In the genomic region with DNA sequence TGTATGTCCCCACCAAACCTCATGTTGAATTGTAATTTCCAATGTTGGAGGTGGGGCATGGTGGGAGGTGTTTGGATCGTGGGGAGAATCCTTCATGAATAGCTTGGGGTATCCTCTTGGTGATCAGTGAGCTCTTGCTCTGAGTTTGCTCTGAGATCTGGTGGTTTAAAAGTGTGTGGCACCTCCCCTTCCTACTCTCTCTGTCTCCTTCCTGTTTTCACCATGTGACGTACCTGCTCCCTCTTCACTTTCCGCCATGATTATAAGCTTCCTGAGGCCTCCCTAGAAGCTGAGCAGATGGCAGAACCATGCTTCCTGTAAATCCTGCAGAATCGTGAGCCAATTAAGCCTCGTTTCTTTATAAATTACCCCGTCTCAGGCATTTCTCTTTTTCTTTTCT, we compare ENCODE assay signal across 19 cellular contexts.
"Had no signal": no experiment of that assay in that cellular context is flagged by ENCODE, and none has a peak within 500 bp of the region (broad histone marks: within the 10 kb centered on the region; RNA-seq: fewer than 3 reads in every experiment).

No MANE protein-coding gene starts in this region.

- H3K4me3 ChIP-seq: esophagus muscularis mucosa, sigmoid colon, thoracic aorta had no signal

- H3K4me1 ChIP-seq: esophagus muscularis mucosa, sigmoid colon had no signal

- H3K36me3 ChIP-seq: esophagus muscularis mucosa, sigmoid colon, thoracic aorta had no signal

- H3K27me3 ChIP-seq: esophagus muscularis mucosa, sigmoid colon had no signal

- H3K9me3 ChIP-seq: esophagus muscularis mucosa, sigmoid colon, thoracic aorta had no signal

- H3K9me3 Mint-ChIP-seq: activated T-cell treated with anti-CD3 and anti-CD28 coated beads, Interleukin-2, amount 50 U/mL, for 24 hours; immature natural killer cell; nephron; stimulated activated effector memory CD8-positive, alpha-beta T cell treated with anti-CD3 and anti-CD28 coated beads, Interleukin-12 subunit alpha, Interleukin-12 subunit beta, amount 100 ng/mL, for 72 hours had no signal

- H3K4me3 Mint-ChIP-seq: activated CD4-positive, alpha-beta T cell treated with anti-CD3 and anti-CD28 coated beads for 36 hours; activated T-cell treated with anti-CD3 and anti-CD28 coated beads, Interleukin-2, amount 50 U/mL, for 24 hours; immature natural killer cell; nephron; stimulated activated effector memory CD8-positive, alpha-beta T cell treated with anti-CD3 and anti-CD28 coated beads, Interleukin-12 subunit alpha, Interleukin-12 subunit beta, amount 100 ng/mL, for 72 hours; T-helper 17 cell had no signal

- H3K36me3 Mint-ChIP-seq: immature natural killer cell; stimulated activated effector memory CD8-positive, alpha-beta T cell treated with anti-CD3 and anti-CD28 coated beads, Interleukin-12 subunit alpha, Interleukin-12 subunit beta, amount 100 ng/mL, for 72 hours had no signal

- H3K27ac ChIP-seq: esophagus muscularis mucosa, sigmoid colon, thoracic aorta had no signal

- ATAC-seq: activated CD4-positive, alpha-beta T cell treated with anti-CD3 and anti-CD28 coated beads for 36 hours; left ventricle myocardium superior; stimulated activated effector memory CD8-positive, alpha-beta T cell treated with anti-CD3 and anti-CD28 coated beads, Interleukin-12 subunit alpha, Interleukin-12 subunit beta, amount 100 ng/mL, for 72 hours; T-helper 17 cell had no signal

- DNase-seq: activated CD4-positive, alpha-beta T cell treated with anti-CD3 and anti-CD28 coated beads for 36 hours; activated CD4-positive, alpha-beta T cell treated with anti-CD3 and anti-CD28 coated beads, Interleukin-2, amount 50 U/mL, for 48 hours; activated effector memory CD4-positive, alpha-beta T cell treated with Interleukin-2 at 50 U/mL for 16 hours; activated naive CD4-positive, alpha-beta T cell treated with anti-CD3 and anti-CD28 coated beads, Interleukin-2, amount 50 U/mL, for 16 hours; activated T-cell treated with anti-CD3 and anti-CD28 coated beads, Interleukin-2, amount 50 U/mL, for 24 hours; dermis blood vessel endothelial cell; effector memory CD4-positive, alpha-beta T cell; immature natural killer cell; kidney glomerular epithelial cell; left ventricle myocardium superior; mesenchymal stem cell; nucleus accumbens; sigmoid colon; stimulated activated CD4-positive, alpha-beta T cell treated with anti-CD3 and anti-CD28 coated beads, Interleukin-4, amount 100 ng/mL, for 24 hours; T-helper 17 cell had no signal

- H3K27me3 Mint-ChIP-seq: activated CD4-positive, alpha-beta T cell treated with anti-CD3 and anti-CD28 coated beads for 36 hours; activated T-cell treated with anti-CD3 and anti-CD28 coated beads, Interleukin-2, amount 50 U/mL, for 24 hours; T-helper 17 cell had no signal

- H3K27ac Mint-ChIP-seq: activated CD4-positive, alpha-beta T cell treated with anti-CD3 and anti-CD28 coated beads for 36 hours; nephron; stimulated activated effector memory CD8-positive, alpha-beta T cell treated with anti-CD3 and anti-CD28 coated beads, Interleukin-12 subunit alpha, Interleukin-12 subunit beta, amount 100 ng/mL, for 72 hours; T-helper 17 cell had no signal
